15 cellular contexts compared by ENCODE assay signal in genomic region chr17:80747469-80747868, GRCh38.
DNase-seq lines count a peak whose midpoint lies in the region; ATAC-seq lines count a peak whose summit lies in the region.
"Had no signal": no experiment of that assay in that cellular context is flagged by ENCODE, and none has a peak within 500 bp of the region (broad histone marks: within the 10 kb centered on the region; RNA-seq: fewer than 3 reads in every experiment).

No MANE protein-coding gene starts in this region.

- intact Hi-C loops in activated T-helper 1 cell treated with anti-CD3 and anti-CD28 coated beads, Interleukin-12 subunit alpha, Interleukin-12 subunit beta, Interleukin-2, Interleukin-4 antibody, amounts not matched to agents 30 ng/mL and 10 ng/mL and 1 ng/mL, durations not matched to agents 14 hours and 24 hours and 36 hours (cut with micrococcal nuclease), result loop anchor here (2.0 kb wide), 1 partner anchor 13 kb away; no protein-coding TSS in a partner anchor

- H3K4me3 Mint-ChIP-seq in activated naive CD4-positive, alpha-beta T cell treated with anti-CD3 and anti-CD28 coated beads, Interleukin-2, amount 50 U/mL, for 24 hours, result no peak overlapping the region
- H3K4me3 Mint-ChIP-seq in activated T-helper 1 cell treated with anti-CD3 and anti-CD28 coated beads, Interleukin-12 subunit alpha, Interleukin-12 subunit beta, Interleukin-2, Interleukin-4 antibody, amounts not matched to agents 30 ng/mL and 10 ng/mL and 1 ng/mL, durations not matched to agents 14 hours and 24 hours and 36 hours, result no peak overlapping the region
- H3K4me3 Mint-ChIP-seq in naive thymus-derived CD8-positive, alpha-beta T cell, result peak overlapping the region in 6 of 10 donors; percentile 3 to 71 (median 38)
- no peak overlapping the region for H3K4me3 Mint-ChIP-seq in stimulated activated naive B cell treated with anti-CD40 and anti-IgM and Interleukin-4, amounts not matched to agents 10 μg/mL and 1 μg/mL and 100 μg/mL, for 72 hours
- H3K4me3 Mint-ChIP-seq: IgD-negative memory B cell had no signal

- peaks cover 19% of the 10 kb centered on the region for H3K36me3 Mint-ChIP-seq in activated naive CD4-positive, alpha-beta T cell treated with anti-CD3 and anti-CD28 coated beads, Interleukin-2, amount 50 U/mL, for 24 hours
- H3K36me3 Mint-ChIP-seq in activated T-helper 1 cell treated with anti-CD3 and anti-CD28 coated beads, Interleukin-12 subunit alpha, Interleukin-12 subunit beta, Interleukin-2, Interleukin-4 antibody, amounts not matched to agents 30 ng/mL and 10 ng/mL and 1 ng/mL, durations not matched to agents 14 hours and 24 hours and 36 hours (ENCODE audit: low read depth), result peaks cover 21% of the 10 kb centered on the region
- H3K36me3 Mint-ChIP-seq in naive thymus-derived CD8-positive, alpha-beta T cell, result peaks cover 0 to 8% (median 0%) of the 10 kb centered on the region in 3 donors
- H3K36me3 Mint-ChIP-seq in stimulated activated naive B cell treated with anti-CD40 and anti-IgM and Interleukin-4, amounts not matched to agents 10 μg/mL and 1 μg/mL and 100 μg/mL, for 72 hours, result peaks cover 19 to 21% of the 10 kb centered on the region in 2 donors

- no peak for ATAC-seq in naive thymus-derived CD8-positive, alpha-beta T cell
- no peak for ATAC-seq in stimulated activated naive B cell treated with anti-CD40 and anti-IgM and Interleukin-4, amounts not matched to agents 10 μg/mL and 1 μg/mL and 100 μg/mL, for 72 hours (replicated peaks)
- ATAC-seq in GM21529 (IDR thresholded peaks at IDR 0.05; ENCODE audit: unreplicated experiment), result no peak
- ATAC-seq: GM12878, HCT116 had no signal

- no peaks in the 10 kb centered on the region for H3K27me3 Mint-ChIP-seq in activated naive CD4-positive, alpha-beta T cell treated with anti-CD3 and anti-CD28 coated beads, Interleukin-2, amount 50 U/mL, for 24 hours
- H3K27me3 Mint-ChIP-seq in activated T-helper 1 cell treated with anti-CD3 and anti-CD28 coated beads, Interleukin-12 subunit alpha, Interleukin-12 subunit beta, Interleukin-2, Interleukin-4 antibody, amounts not matched to agents 30 ng/mL and 10 ng/mL and 1 ng/mL, durations not matched to agents 14 hours and 24 hours and 36 hours (ENCODE audit: insufficient read depth), result no peaks in the 10 kb centered on the region
- no peaks in the 10 kb centered on the region for H3K27me3 Mint-ChIP-seq in naive thymus-derived CD8-positive, alpha-beta T cell
- no peaks in the 10 kb centered on the region for H3K27me3 Mint-ChIP-seq in stimulated activated naive B cell treated with anti-CD40 and anti-IgM and Interleukin-4, amounts not matched to agents 10 μg/mL and 1 μg/mL and 100 μg/mL, for 72 hours
- H3K27me3 Mint-ChIP-seq: IgD-negative memory B cell had no signal

- H3K9me3 Mint-ChIP-seq in activated naive CD4-positive, alpha-beta T cell treated with anti-CD3 and anti-CD28 coated beads, Interleukin-2, amount 50 U/mL, for 24 hours, result no peaks in the 10 kb centered on the region
- H3K9me3 Mint-ChIP-seq in activated T-helper 1 cell treated with anti-CD3 and anti-CD28 coated beads, Interleukin-12 subunit alpha, Interleukin-12 subunit beta, Interleukin-2, Interleukin-4 antibody, amounts not matched to agents 30 ng/mL and 10 ng/mL and 1 ng/mL, durations not matched to agents 14 hours and 24 hours and 36 hours, result no peaks in the 10 kb centered on the region
- no peaks in the 10 kb centered on the region for H3K9me3 Mint-ChIP-seq in naive thymus-derived CD8-positive, alpha-beta T cell
- H3K9me3 Mint-ChIP-seq in stimulated activated naive B cell treated with anti-CD40 and anti-IgM and Interleukin-4, amounts not matched to agents 10 μg/mL and 1 μg/mL and 100 μg/mL, for 72 hours, result peaks cover 0 to 2% of the 10 kb centered on the region in 2 donors
- H3K9me3 Mint-ChIP-seq: IgD-negative memory B cell had no signal

- POLR2A ChIA-PET in naive thymus-derived CD8-positive, alpha-beta T cell (lab: Charles Lee), result no interaction called here

- no peak for DNase-seq in activated naive CD4-positive, alpha-beta T cell (lab: John Stamatoyannopoulos, UW)
- DNase-seq in activated T-helper 1 cell treated with anti-CD3 and anti-CD28 coated beads, Interleukin-12 subunit alpha, Interleukin-12 subunit beta, Interleukin-2, Interleukin-4 antibody, amounts not matched to agents 30 ng/mL and 10 ng/mL and 1 ng/mL, durations not matched to agents 14 hours and 24 hours and 36 hours (ENCODE audit: low spot score), result no peak
- DNase-seq in naive thymus-derived CD8-positive, alpha-beta T cell, result no peak
- no peak for DNase-seq in stimulated activated naive B cell treated with anti-CD40 and anti-IgM and Interleukin-4, amounts not matched to agents 10 μg/mL and 1 μg/mL and 100 μg/mL, for 72 hours
- DNase-seq in NCI-H2029 treated with DMSO at 0.1 percent for 48 hours (lab: John Stamatoyannopoulos, UW) (no peak), cortex of kidney (lab: John Stamatoyannopoulos, UW) (no peak)
- DNase-seq: BE2C, NCI-H187 treated with DMSO at 0.1 percent for 48 hours, NCI-H2171, NCI-H774 had no signal

- H3K27ac Mint-ChIP-seq in activated naive CD4-positive, alpha-beta T cell treated with anti-CD3 and anti-CD28 coated beads, Interleukin-2, amount 50 U/mL, for 24 hours, result peak overlapping the region; percentile 74
- H3K27ac Mint-ChIP-seq in activated T-helper 1 cell treated with anti-CD3 and anti-CD28 coated beads, Interleukin-12 subunit alpha, Interleukin-12 subunit beta, Interleukin-2, Interleukin-4 antibody, amounts not matched to agents 30 ng/mL and 10 ng/mL and 1 ng/mL, durations not matched to agents 14 hours and 24 hours and 36 hours, result peak overlapping the region; percentile 83
- peak overlapping the region in 9 of 10 donors; percentile 32 to 89 (median 58) for H3K27ac Mint-ChIP-seq in naive thymus-derived CD8-positive, alpha-beta T cell
- peak overlapping the region; percentile 3 for H3K27ac Mint-ChIP-seq in stimulated activated naive B cell treated with anti-CD40 and anti-IgM and Interleukin-4, amounts not matched to agents 10 μg/mL and 1 μg/mL and 100 μg/mL, for 72 hours
- H3K27ac Mint-ChIP-seq: IgD-negative memory B cell had no signal

- peaks cover 52% of the 10 kb centered on the region for H3K4me1 Mint-ChIP-seq in activated naive CD4-positive, alpha-beta T cell treated with anti-CD3 and anti-CD28 coated beads, Interleukin-2, amount 50 U/mL, for 24 hours
- H3K4me1 Mint-ChIP-seq in activated T-helper 1 cell treated with anti-CD3 and anti-CD28 coated beads, Interleukin-12 subunit alpha, Interleukin-12 subunit beta, Interleukin-2, Interleukin-4 antibody, amounts not matched to agents 30 ng/mL and 10 ng/mL and 1 ng/mL, durations not matched to agents 14 hours and 24 hours and 36 hours (ENCODE audit: low read depth), result peaks cover 48% of the 10 kb centered on the region
- peaks cover 25 to 61% (median 51%) of the 10 kb centered on the region in 4 donors for H3K4me1 Mint-ChIP-seq in naive thymus-derived CD8-positive, alpha-beta T cell
- peaks cover 5 to 8% of the 10 kb centered on the region in 2 donors for H3K4me1 Mint-ChIP-seq in stimulated activated naive B cell treated with anti-CD40 and anti-IgM and Interleukin-4, amounts not matched to agents 10 μg/mL and 1 μg/mL and 100 μg/mL, for 72 hours

Comparison
In these comparisons a context has a peak if more than half of its experiments do, and no peak if none do; other contexts are left out.
1. H3K27ac Mint-ChIP-seq: peak in every context shown above with its lines; median percentile 83 in activated T-helper 1 cell treated with anti-CD3 and anti-CD28 coated beads, Interleukin-12 subunit alpha, Interleukin-12 subunit beta, Interleukin-2, Interleukin-4 antibody, amounts not matched to agents 30 ng/mL and 10 ng/mL and 1 ng/mL, durations not matched to agents 14 hours and 24 hours and 36 hours; 74 in activated naive CD4-positive, alpha-beta T cell treated with anti-CD3 and anti-CD28 coated beads, Interleukin-2, amount 50 U/mL, for 24 hours; 58 in naive thymus-derived CD8-positive, alpha-beta T cell; 3 in stimulated activated naive B cell treated with anti-CD40 and anti-IgM and Interleukin-4, amounts not matched to agents 10 μg/mL and 1 μg/mL and 100 μg/mL, for 72 hours.
2. H3K4me3 Mint-ChIP-seq: peak in naive thymus-derived CD8-positive, alpha-beta T cell (6 of 10); none in activated naive CD4-positive, alpha-beta T cell treated with anti-CD3 and anti-CD28 coated beads, Interleukin-2, amount 50 U/mL, for 24 hours (single experiment), activated T-helper 1 cell treated with anti-CD3 and anti-CD28 coated beads, Interleukin-12 subunit alpha, Interleukin-12 subunit beta, Interleukin-2, Interleukin-4 antibody, amounts not matched to agents 30 ng/mL and 10 ng/mL and 1 ng/mL, durations not matched to agents 14 hours and 24 hours and 36 hours (single experiment) and stimulated activated naive B cell treated with anti-CD40 and anti-IgM and Interleukin-4, amounts not matched to agents 10 μg/mL and 1 μg/mL and 100 μg/mL, for 72 hours (0 of 2).